In genomic region chr3:45997942-45998341, GRCh38 we compare ENCODE assay signal across 30 cellular contexts. TPM values are rescaled to one million over a fixed set of nuclear protein-coding genes. Genes with fewer than 3 reads are reported as not detected.
"Had no signal": no experiment of that assay in that cellular context is flagged by ENCODE, and none has a peak within 500 bp of the region (broad histone marks: within the 10 kb centered on the region; RNA-seq: fewer than 3 reads in every experiment).

No MANE protein-coding gene starts in this region.

- H3K9me3 Mint-ChIP-seq: stimulated activated effector memory CD8-positive, alpha-beta T cell treated with anti-CD3 and anti-CD28 coated beads, Interleukin-12 subunit alpha, Interleukin-12 subunit beta, amount 100 ng/mL, for 72 hours; stimulated activated memory B cell treated with anti-CD40 and anti-IgM and Interleukin-4, amounts not matched to agents 10 μg/mL and 1 μg/mL and 100 μg/mL, for 72 hours; stimulated activated naive B cell treated with anti-CD40 and anti-IgM and Interleukin-4, amounts not matched to agents 10 μg/mL and 1 μg/mL and 100 μg/mL, for 72 hours; stimulated activated naive CD8-positive, alpha-beta T cell treated with anti-CD3 and anti-CD28 coated beads, Interleukin-15, amount 100 ng/mL, for 72 hours; stimulated activated naive CD8-positive, alpha-beta T cell treated with anti-CD3 and anti-CD28 coated beads, Interleukin-15, Interleukin-2, amounts not matched to agents 100 ng/mL and 50 ng/mL, for 24 hours; type B pancreatic cell had no signal

- H3K4me3 ChIP-seq: stomach, suprapubic skin, testis, thoracic aorta, tibial artery, tibial nerve, transverse colon, upper lobe of left lung, upper lobe of right lung, uterus, vagina had no signal

- DNase-seq: stimulated activated CD4-positive, alpha-beta T cell treated with anti-CD3 and anti-CD28 coated beads, Interleukin-2, amount 100 ng/mL, for 24 hours; stimulated activated CD4-positive, alpha-beta T cell treated with anti-CD3 and anti-CD28 coated beads, Interleukin-2, amount 100 ng/mL, for 48 hours; stimulated activated CD4-positive, alpha-beta T cell treated with anti-CD3 and anti-CD28 coated beads, Interleukin-4, amount 100 ng/mL, for 1 hour; stimulated activated CD4-positive, alpha-beta T cell treated with anti-CD3 and anti-CD28 coated beads, Interleukin-4, amount 100 ng/mL, for 24 hours; stimulated activated CD4-positive, alpha-beta T cell treated with anti-CD3 and anti-CD28 coated beads, Interleukin-4, amount 100 ng/mL, for 4 hours; stimulated activated CD8-positive, alpha-beta memory T cell treated with anti-CD3 and anti-CD28 coated beads, Interleukin-4, amount 100 ng/mL, for 48 hours; stimulated activated naive B cell treated with anti-CD40 and anti-IgM and Interleukin-4, amounts not matched to agents 10 μg/mL and 1 μg/mL and 100 μg/mL, for 72 hours; stimulated activated naive CD4-positive, alpha-beta T cell; stimulated activated naive CD4-positive, alpha-beta T cell treated with Interleukin-2 at 50 U/mL for 16 hours; stimulated activated naive CD8-positive, alpha-beta T cell treated with anti-CD3 and anti-CD28 coated beads, Interleukin-15, amount 100 ng/mL, for 72 hours; stimulated activated naive CD8-positive, alpha-beta T cell treated with anti-CD3 and anti-CD28 coated beads, Interleukin-15, Interleukin-2, amounts not matched to agents 100 U/mL and 50 U/mL, for 24 hours; stomach; substantia nigra; testis; tibial artery; transverse colon; upper lobe of right lung; uterus had no signal

- ATAC-seq: stimulated activated effector memory CD8-positive, alpha-beta T cell treated with anti-CD3 and anti-CD28 coated beads, Interleukin-12 subunit alpha, Interleukin-12 subunit beta, amount 100 ng/mL, for 72 hours; stimulated activated memory B cell treated with anti-CD40 and anti-IgM and Interleukin-4, amounts not matched to agents 10 μg/mL and 1 μg/mL and 100 μg/mL, for 72 hours; stimulated activated naive B cell treated with anti-CD40 and anti-IgM and Interleukin-4, amounts not matched to agents 10 μg/mL and 1 μg/mL and 100 μg/mL, for 72 hours; stimulated activated naive CD8-positive, alpha-beta T cell treated with anti-CD3 and anti-CD28 coated beads, Interleukin-15, amount 100 ng/mL, for 72 hours; stimulated activated naive CD8-positive, alpha-beta T cell treated with anti-CD3 and anti-CD28 coated beads, Interleukin-15, Interleukin-2, amounts not matched to agents 100 U/mL and 50 U/mL, for 24 hours; upper lobe of right lung had no signal

- H3K27me3 ChIP-seq: stomach, suprapubic skin, testis, tibial artery, tibial nerve, transverse colon, upper lobe of left lung, upper lobe of right lung, uterus, vagina had no signal

- FAIRE-seq: urothelium cell line had no signal

- H3K27ac Mint-ChIP-seq: stimulated activated effector memory CD8-positive, alpha-beta T cell treated with anti-CD3 and anti-CD28 coated beads, Interleukin-12 subunit alpha, Interleukin-12 subunit beta, amount 100 ng/mL, for 72 hours; stimulated activated memory B cell treated with anti-CD40 and anti-IgM and Interleukin-4, amounts not matched to agents 10 μg/mL and 1 μg/mL and 100 μg/mL, for 72 hours; stimulated activated naive B cell treated with anti-CD40 and anti-IgM and Interleukin-4, amounts not matched to agents 10 μg/mL and 1 μg/mL and 100 μg/mL, for 72 hours; stimulated activated naive CD8-positive, alpha-beta T cell treated with anti-CD3 and anti-CD28 coated beads, Interleukin-15, amount 100 ng/mL, for 72 hours; stimulated activated naive CD8-positive, alpha-beta T cell treated with anti-CD3 and anti-CD28 coated beads, Interleukin-15, Interleukin-2, amounts not matched to agents 100 ng/mL and 50 ng/mL, for 24 hours; type B pancreatic cell had no signal

- H3K36me3 Mint-ChIP-seq: stimulated activated effector memory CD8-positive, alpha-beta T cell treated with anti-CD3 and anti-CD28 coated beads, Interleukin-12 subunit alpha, Interleukin-12 subunit beta, amount 100 ng/mL, for 72 hours; stimulated activated memory B cell treated with anti-CD40 and anti-IgM and Interleukin-4, amounts not matched to agents 10 μg/mL and 1 μg/mL and 100 μg/mL, for 72 hours; stimulated activated naive B cell treated with anti-CD40 and anti-IgM and Interleukin-4, amounts not matched to agents 10 μg/mL and 1 μg/mL and 100 μg/mL, for 72 hours; type B pancreatic cell had no signal

- H3K27ac ChIP-seq: stomach, suprapubic skin, testis, thoracic aorta, tibial artery, tibial nerve, transverse colon, upper lobe of left lung, upper lobe of right lung, uterus, vagina had no signal

- H3K4me3 Mint-ChIP-seq: stimulated activated effector memory CD8-positive, alpha-beta T cell treated with anti-CD3 and anti-CD28 coated beads, Interleukin-12 subunit alpha, Interleukin-12 subunit beta, amount 100 ng/mL, for 72 hours; stimulated activated memory B cell treated with anti-CD40 and anti-IgM and Interleukin-4, amounts not matched to agents 10 μg/mL and 1 μg/mL and 100 μg/mL, for 72 hours; stimulated activated naive B cell treated with anti-CD40 and anti-IgM and Interleukin-4, amounts not matched to agents 10 μg/mL and 1 μg/mL and 100 μg/mL, for 72 hours; stimulated activated naive CD8-positive, alpha-beta T cell treated with anti-CD3 and anti-CD28 coated beads, Interleukin-15, amount 100 ng/mL, for 72 hours; stimulated activated naive CD8-positive, alpha-beta T cell treated with anti-CD3 and anti-CD28 coated beads, Interleukin-15, Interleukin-2, amounts not matched to agents 100 ng/mL and 50 ng/mL, for 24 hours; type B pancreatic cell had no signal

- H3K36me3 ChIP-seq: stomach, suprapubic skin, thoracic aorta, tibial artery, tibial nerve, transverse colon, upper lobe of left lung, upper lobe of right lung, uterus, vagina had no signal

- H3K9me3 ChIP-seq: stomach, suprapubic skin, testis, thoracic aorta, tibial artery, tibial nerve, transverse colon, upper lobe of left lung, upper lobe of right lung, uterus, vagina had no signal

RNA-seq across cellular contexts. Expression of gene XCR1, which starts 29.3 kb away (rescaled TPM):
- total RNA-seq: subcutaneous adipose tissue, temporal lobe, thoracic aorta, tibial nerve, vagina had no signal

RNA-seq across cellular contexts. Expression of gene CXCR6, which starts 54.7 kb away (rescaled TPM):
- total RNA-seq: temporal lobe had no signal
